21 cellular contexts compared by ENCODE assay signal in genomic region chr6:141288947-141289346, GRCh38.
"Had no signal": no experiment of that assay in that cellular context is flagged by ENCODE, and none has a peak within 500 bp of the region (broad histone marks: within the 10 kb centered on the region; RNA-seq: fewer than 3 reads in every experiment).

No MANE protein-coding gene starts in this region.

- H3K4me1 Mint-ChIP-seq: IgD-negative memory B cell had no signal

- DNase-seq: Kasumi-1; MM.1S; NCI-H1092 treated with DMSO at 0.1 percent for 48 hours; NCI-H1436; NCI-H187; NCI-H2029; NCI-H2081 treated with DMSO at 0.1 percent for 48 hours; NCI-H2171; NCI-H226; NCI-H446; NCI-H510A; NCI-H524 treated with DMSO at 0.1 percent for 48 hours; NCI-H69; NCI-H774; NK-92 treated with Interleukin-12 subunit alpha and Interleukin-12 subunit beta, amount 100 ng/mL, for 24 hours; PC-3; SHP77; SK-N-SH had no signal

- ATAC-seq: K562, Panc1, PC-3 had no signal

- H3K27me3 Mint-ChIP-seq: IgD-negative memory B cell had no signal

- H3K36me3 Mint-ChIP-seq: IgD-negative memory B cell had no signal

- H3K27ac Mint-ChIP-seq: IgD-negative memory B cell had no signal
